In the genomic region with DNA sequence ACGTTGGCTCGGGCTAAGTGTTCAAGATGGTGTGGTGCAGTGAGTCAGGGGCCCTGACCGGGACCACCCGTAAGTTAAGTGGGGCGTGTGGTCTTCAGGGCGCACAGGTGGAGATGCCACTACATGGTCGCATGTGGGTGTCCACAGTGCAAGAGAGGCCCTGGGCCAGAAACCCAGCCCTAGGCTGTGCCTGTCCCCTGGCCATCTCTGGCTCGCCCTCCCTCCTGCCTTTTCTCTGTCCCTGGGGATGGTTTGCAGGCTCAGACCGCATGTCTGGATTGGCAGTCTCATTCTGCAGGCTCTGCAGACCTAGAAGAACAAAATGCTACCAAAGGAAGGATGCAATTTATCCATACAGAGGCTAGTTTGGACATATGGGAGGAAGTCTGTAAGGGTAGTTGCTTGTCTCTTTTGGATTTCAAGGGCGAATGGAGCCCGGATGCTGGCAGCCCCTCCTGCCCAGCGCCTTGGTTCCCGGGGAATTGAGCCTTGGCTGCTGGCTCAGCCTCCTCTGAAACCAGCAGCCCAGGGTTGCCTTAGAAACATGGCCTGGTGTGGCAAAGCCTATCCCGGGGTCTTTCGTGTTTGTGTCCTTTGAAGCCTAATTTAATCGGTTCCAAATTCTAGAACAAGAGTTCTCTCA, we compare ENCODE assay signal across 11 cellular contexts.
DNase-seq lines count a peak whose midpoint lies in the region; ATAC-seq and TF ChIP-seq lines count a peak whose summit lies in the region.
"Had no signal": no experiment of that assay in that cellular context is flagged by ENCODE, and none has a peak within 500 bp of the region (broad histone marks: within the 10 kb centered on the region; RNA-seq: fewer than 3 reads in every experiment).

No MANE protein-coding gene starts in this region.

- H3K4me2 ChIP-seq in neuronal stem cell (ENCODE audit: insufficient read depth, low read length, poor library complexity, severe bottlenecking) = no peak overlapping the region

- CTCF ChIA-PET in AG04450 (lab: Charles Lee) = interaction anchor here (0.6 to 1.3 kb wide), 21 partner anchors 8 to 673 kb away, joined by 3 to 13 read pairs (median 4); no protein-coding TSS in a partner anchor

- no peak for TF ChIP-seq POLR2A in esophagus muscularis mucosa (IDR thresholded peaks at IDR 0.05; ENCODE audit: low read depth)

- H4K8ac ChIP-seq in neuronal stem cell (ENCODE audit: low read depth, low read length) = no peak overlapping the region

- no peak overlapping the region for H2BK120ac ChIP-seq in neuronal stem cell (ENCODE audit: low read depth, low read length)

- H3K4ac ChIP-seq in neuronal stem cell (ENCODE audit: low read length) = no peak overlapping the region

- H3K4me3 ChIP-seq in AG04450 (ENCODE audit: low read depth, low read length) (0 out of 2 replicates have a peak overlapping the region, but pooled peaks have one; percentile 7), esophagus muscularis mucosa (peak overlapping the region; percentile 37 to 45 (median 44)), neuronal stem cell (ENCODE audit: low read length in 2 of 2) (no peak overlapping the region), mucosa of descending colon (no peak overlapping the region)
- H3K4me3 ChIP-seq in Jurkat, Clone E6-1 (ENCODE audit: low read length) = peak overlapping the region; percentile 5; the same call in 1 of the 2 replicates
- H3K4me3 ChIP-seq: thyroid gland had no signal

- intact Hi-C loops in esophagus muscularis mucosa (cut with DNase I) = loop anchor here (5.0 to 10.0 kb wide), 3 partner anchors 414 to 1119 kb away; no protein-coding TSS in a partner anchor
- intact Hi-C loops in mucosa of descending colon (cut with DNase I, micrococcal nuclease) = no loop called here

- no peak for DNase-seq in AG04450 (ENCODE audit: low read depth, low spot score)
- DNase-seq in Jurkat, Clone E6-1 (ENCODE audit: low read depth, low spot score) = no peak
- peak; percentile 66 for DNase-seq in esophagus muscularis mucosa (ENCODE audit: extremely low spot score)
- no peak for DNase-seq in neuronal stem cell (ENCODE audit: low spot score)
- DNase-seq in dedifferentiated amniotic fluid mesenchymal stem cell (ENCODE audit: extremely low spot score) = no peak
- DNase-seq in activated CD4-positive, alpha-beta T cell treated with anti-CD3 and anti-CD28 coated beads, Interleukin-2, amount 50 U/mL, for 1 hour = no peak
- no peak for DNase-seq in mucosa of descending colon

- H2AK5ac ChIP-seq in neuronal stem cell (ENCODE audit: low read depth, low read length) = peak overlapping the region; percentile 21

- H2BK5ac ChIP-seq in neuronal stem cell (ENCODE audit: low read length) = peak overlapping the region; percentile 22

- WGBS in esophagus muscularis mucosa = 46% methylated on average over 12 of the region's 16 CpGs
- no CpG with 5 or more reads among the region's 16 CpGs for WGBS in neuronal stem cell (ENCODE audit: extremely low coverage in 2 of 2, insufficient read length in 2 of 2, insufficient replicate concordance in 1 of 2), 2 donors

- TF ChIP-seq EP300 in esophagus muscularis mucosa (IDR thresholded peaks at IDR 0.05) = no peak

- H3K27me3 ChIP-seq in AG04450 (ENCODE audit: control insufficient read depth, insufficient read depth, low read length) (peaks cover 20% of the 10 kb centered on the region), esophagus muscularis mucosa (peaks cover 0 to 35% (median 0%) of the 10 kb centered on the region in 4 donors), neuronal stem cell (ENCODE audit: control insufficient read depth in 3 of 3, insufficient read depth in 3 of 3, low read depth in 1 of 3, low read length in 3 of 3) (no peaks in the 10 kb centered on the region)
- H3K27me3 ChIP-seq: thyroid gland had no signal

- H3K27ac ChIP-seq in AG04450 (ENCODE audit: low read depth, low read length) = no peak overlapping the region
- no peak overlapping the region for H3K27ac ChIP-seq in esophagus muscularis mucosa (replicated peaks in 1 of 4)
- H3K27ac ChIP-seq in neuronal stem cell (replicated peaks; ENCODE audit: low read length) = no peak overlapping the region
- H3K27ac ChIP-seq: C4-2B, thyroid gland, VCaP had no signal

- peak overlapping the region; percentile 68 for H2BK12ac ChIP-seq in neuronal stem cell (ENCODE audit: low read length)

- no peak overlapping the region for H4K91ac ChIP-seq in neuronal stem cell (ENCODE audit: low read depth, low read length, poor library complexity)

- ATAC-seq in HG02840 (IDR thresholded peaks at IDR 0.05; ENCODE audit: low FRiP score, unreplicated experiment) (no peak), mucosa of descending colon (no peak)

- H2BK15ac ChIP-seq in neuronal stem cell (ENCODE audit: low read length) = peak overlapping the region; percentile 69

- H3K18ac ChIP-seq in neuronal stem cell (ENCODE audit: low read length) = peak overlapping the region; percentile 31

- TF ChIP-seq CTCF in AG04450 (IDR thresholded peaks at IDR 0.05; ENCODE audit: low read depth, low read length) (no peak), esophagus muscularis mucosa (IDR thresholded peaks at IDR 0.05) (no peak), mucosa of descending colon (IDR thresholded peaks at IDR 0.05) (no peak)

- H3K9me3 ChIP-seq in AG04450 (ENCODE audit: control insufficient read depth, insufficient read depth, low read length) (peaks cover 7% of the 10 kb centered on the region; the same call in 1 of the 2 replicates), esophagus muscularis mucosa (no peaks in the 10 kb centered on the region), neuronal stem cell (replicated peaks in 1 of 2; ENCODE audit: control insufficient read depth in 2 of 2, insufficient read depth in 1 of 2, low read depth in 1 of 2, low read length in 2 of 2) (peaks cover 1 to 7% of the 10 kb centered on the region in 2 donors), mucosa of descending colon (no peaks in the 10 kb centered on the region)
- H3K9me3 ChIP-seq: thyroid gland had no signal

- no peak overlapping the region for H3K9ac ChIP-seq in neuronal stem cell (ENCODE audit: low read depth, low read length, poor library complexity)

- peaks cover 27 to 37% (median 32%) of the 10 kb centered on the region in 4 donors for H3K4me1 ChIP-seq in esophagus muscularis mucosa
- H3K4me1 ChIP-seq in neuronal stem cell (ENCODE audit: control insufficient read depth in 2 of 2, insufficient read depth in 1 of 2, low read depth in 1 of 2, low read length in 2 of 2) = peaks cover 3 to 4% of the 10 kb centered on the region in 2 donors
- H3K4me1 ChIP-seq in mucosa of descending colon (ENCODE audit: low read depth) = peaks cover 8% of the 10 kb centered on the region

- H3K79me1 ChIP-seq in neuronal stem cell (ENCODE audit: low read depth, low read length) = no peaks in the 10 kb centered on the region

- H3K23ac ChIP-seq in neuronal stem cell (ENCODE audit: low read depth, low read length, poor library complexity) = no peak overlapping the region

- H3K36me3 ChIP-seq in esophagus muscularis mucosa (no peaks in the 10 kb centered on the region), neuronal stem cell (replicated peaks in 1 of 2; ENCODE audit: control insufficient read depth in 2 of 2, insufficient read depth in 2 of 2, low read length in 2 of 2) (no peaks in the 10 kb centered on the region), mucosa of descending colon (ENCODE audit: low read depth) (no peaks in the 10 kb centered on the region)
- H3K36me3 ChIP-seq: thyroid gland had no signal

- no peak overlapping the region for H3K14ac ChIP-seq in neuronal stem cell (ENCODE audit: low read length)

- H2AFZ ChIP-seq in neuronal stem cell (ENCODE audit: low read length) = peak overlapping the region; percentile 80

- POLR2A ChIA-PET in AG04450 (lab: Yijun Ruan, JAX) = no interaction called here

Comparison
In these comparisons a context has a peak if more than half of its experiments do, and no peak if none do; other contexts are left out.
1. H3K4me3 ChIP-seq: peak in AG04450 (single experiment), Jurkat, Clone E6-1 (single experiment) and esophagus muscularis mucosa (4 of 4); none in neuronal stem cell (0 of 2) and mucosa of descending colon (single experiment).